In the genomic region with DNA sequence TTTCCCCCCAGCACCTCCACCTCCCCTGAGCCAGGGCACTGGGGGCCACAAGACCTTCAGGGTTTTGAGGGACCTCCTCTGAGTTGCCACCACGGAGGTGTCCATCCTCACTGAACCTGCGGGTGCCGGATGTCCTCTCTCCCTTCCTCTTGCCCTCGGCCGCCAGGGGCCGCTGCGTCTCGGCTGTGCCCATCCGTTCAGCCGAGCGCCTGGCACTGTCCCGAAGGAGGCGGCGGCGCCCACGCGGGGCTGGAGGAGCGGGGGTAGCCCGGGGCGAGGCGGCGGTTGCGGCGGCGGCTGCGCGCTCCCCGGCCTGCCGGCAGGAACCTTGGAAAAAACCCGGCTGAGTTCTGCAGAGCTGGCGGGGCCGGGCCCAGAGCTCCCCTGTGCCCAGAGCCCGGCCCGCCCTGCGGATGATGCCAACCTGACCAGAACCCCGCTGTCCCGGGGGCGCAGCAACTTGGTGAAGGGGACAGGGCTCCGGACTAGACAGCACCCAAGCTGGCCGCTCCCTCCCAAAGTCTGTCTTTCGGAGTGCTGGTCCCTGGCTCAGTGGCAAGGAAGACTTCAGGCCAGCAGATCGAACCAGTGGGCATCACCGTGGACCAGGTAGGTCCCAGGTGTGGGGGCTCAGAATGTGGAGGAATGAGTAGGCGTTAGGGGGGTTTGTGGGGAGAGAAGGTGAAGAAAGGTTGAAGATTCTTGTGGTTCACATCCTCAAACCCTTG, we compare ENCODE assay signal across 8 cellular contexts. TPM values are rescaled to one million over a fixed set of nuclear protein-coding genes. Genes with fewer than 3 reads are reported as not detected.
A peak's percentile ranks its signal among the peaks of the same experiment; 100 is the strongest.
DNase-seq lines count a peak whose midpoint lies in the region; ATAC-seq and TF ChIP-seq lines count a peak whose summit lies in the region.

No MANE protein-coding gene starts in this region.

- no peaks in the 10 kb centered on the region for H4K20me1 ChIP-seq in OCI-LY3 (ENCODE audit: insufficient read depth, low read length)

- H3K9me3 Mint-ChIP-seq in CD4-positive, CD25-positive, alpha-beta regulatory T cell: no peaks in the 10 kb centered on the region
- no peaks in the 10 kb centered on the region for H3K9me3 Mint-ChIP-seq in natural killer cell treated with Interleukin-12 subunit alpha and Interleukin-12 subunit beta and Interleukin-15 and Interleukin-18, amount 100 ng/mL, for 72 hours
- H3K9me3 Mint-ChIP-seq in stimulated activated naive B cell treated with anti-CD40 and anti-IgM and Interleukin-4, amounts not matched to agents 10 μg/mL and 1 μg/mL and 100 μg/mL, for 72 hours: no peaks in the 10 kb centered on the region

- no peaks in the 10 kb centered on the region for H3K79me2 ChIP-seq in OCI-LY3 (ENCODE audit: low read length)

- DNase-seq in CD4-positive, CD25-positive, alpha-beta regulatory T cell: peak; percentile 66 to 73 (median 69)
- peak; percentile 84 for DNase-seq in HK-2 (ENCODE audit: unreplicated experiment)
- DNase-seq in activated T-cell treated with anti-CD3 and anti-CD28 coated beads, Interleukin-2, amount 50 U/mL, for 1 hour: peak; percentile 75
- DNase-seq in esophagus muscularis mucosa (ENCODE audit: extremely low spot score): no peak
- DNase-seq in natural killer cell treated with Interleukin-12 subunit alpha and Interleukin-12 subunit beta and Interleukin-15 and Interleukin-18, amount 100 ng/mL, for 72 hours (ENCODE audit: low spot score): peak; percentile 87
- DNase-seq in stimulated activated naive B cell treated with anti-CD40 and anti-IgM and Interleukin-4, amounts not matched to agents 10 μg/mL and 1 μg/mL and 100 μg/mL, for 72 hours: peak; percentile 51
- no peak for DNase-seq in OCI-M2 (lab: John Stamatoyannopoulos, UW; ENCODE audit: unreplicated experiment)

- ATAC-seq in CD4-positive, CD25-positive, alpha-beta regulatory T cell (ENCODE audit: low read depth in 2 of 2): peak; percentile 17 to 19
- peak; percentile 45 to 48 for ATAC-seq in natural killer cell treated with Interleukin-12 subunit alpha and Interleukin-12 subunit beta and Interleukin-15 and Interleukin-18, amount 100 ng/mL, for 72 hours
- ATAC-seq in stimulated activated naive B cell treated with anti-CD40 and anti-IgM and Interleukin-4, amounts not matched to agents 10 μg/mL and 1 μg/mL and 100 μg/mL, for 72 hours (replicated peaks): peak; percentile 34 to 35

- peak overlapping the region in 1 of 3 donors; percentile 42 for H3K27ac Mint-ChIP-seq in CD4-positive, CD25-positive, alpha-beta regulatory T cell
- peak overlapping the region in 1 of 2 donors; percentile 70 for H3K27ac Mint-ChIP-seq in natural killer cell treated with Interleukin-12 subunit alpha and Interleukin-12 subunit beta and Interleukin-15 and Interleukin-18, amount 100 ng/mL, for 72 hours
- H3K27ac Mint-ChIP-seq in stimulated activated naive B cell treated with anti-CD40 and anti-IgM and Interleukin-4, amounts not matched to agents 10 μg/mL and 1 μg/mL and 100 μg/mL, for 72 hours: peak overlapping the region; percentile 65

- H3K9ac ChIP-seq in OCI-LY3 (ENCODE audit: low read length): no peak overlapping the region

- no peaks in the 10 kb centered on the region for H3K9me3 ChIP-seq in CD4-positive, CD25-positive, alpha-beta regulatory T cell (ENCODE audit: control insufficient read depth in 2 of 2, low read length in 2 of 2)
- H3K9me3 ChIP-seq in OCI-LY3 (ENCODE audit: insufficient read depth, low read length) (no peaks in the 10 kb centered on the region), esophagus muscularis mucosa (no peaks in the 10 kb centered on the region)

- peak overlapping the region; percentile 76 for H3K4me2 ChIP-seq in OCI-LY3 (ENCODE audit: low read length)

- intact Hi-C loops in esophagus muscularis mucosa (cut with DNase I): loop anchor here (5.0 to 10.0 kb wide), 3 partner anchors 238 to 353 kb away; a partner anchor contains a TSS

- H3K4me1 Mint-ChIP-seq in CD4-positive, CD25-positive, alpha-beta regulatory T cell: peaks cover 6 to 40% (median 24%) of the 10 kb centered on the region in 4 donors
- peaks cover 20 to 34% of the 10 kb centered on the region in 2 donors for H3K4me1 Mint-ChIP-seq in natural killer cell treated with Interleukin-12 subunit alpha and Interleukin-12 subunit beta and Interleukin-15 and Interleukin-18, amount 100 ng/mL, for 72 hours (ENCODE audit: low read depth in 2 of 2)
- peaks cover 36 to 60% of the 10 kb centered on the region in 2 donors for H3K4me1 Mint-ChIP-seq in stimulated activated naive B cell treated with anti-CD40 and anti-IgM and Interleukin-4, amounts not matched to agents 10 μg/mL and 1 μg/mL and 100 μg/mL, for 72 hours

- H3K36me3 ChIP-seq in CD4-positive, CD25-positive, alpha-beta regulatory T cell (ENCODE audit: control insufficient read depth, insufficient read depth, low read length): no peaks in the 10 kb centered on the region
- no peaks in the 10 kb centered on the region for H3K36me3 ChIP-seq in OCI-LY3 (replicated peaks; ENCODE audit: low read depth, low read length)
- H3K36me3 ChIP-seq in esophagus muscularis mucosa: no peaks in the 10 kb centered on the region

- H3K27me3 Mint-ChIP-seq in CD4-positive, CD25-positive, alpha-beta regulatory T cell: peaks cover 32% of the 10 kb centered on the region
- peaks cover 8 to 16% of the 10 kb centered on the region in 2 donors for H3K27me3 Mint-ChIP-seq in natural killer cell treated with Interleukin-12 subunit alpha and Interleukin-12 subunit beta and Interleukin-15 and Interleukin-18, amount 100 ng/mL, for 72 hours
- H3K27me3 Mint-ChIP-seq in stimulated activated naive B cell treated with anti-CD40 and anti-IgM and Interleukin-4, amounts not matched to agents 10 μg/mL and 1 μg/mL and 100 μg/mL, for 72 hours: peaks cover 40 to 49% of the 10 kb centered on the region in 2 donors

- no peak for TF ChIP-seq EP300 in esophagus muscularis mucosa (IDR thresholded peaks at IDR 0.05)

- TF ChIP-seq CTCF in OCI-LY3 (IDR thresholded peaks at IDR 0.05; ENCODE audit: low read depth, low read length): peak; percentile 70
- peak; percentile 78 to 91 (median 87) for TF ChIP-seq CTCF in esophagus muscularis mucosa (IDR thresholded peaks at IDR 0.05)

- no peak for TF ChIP-seq POLR2A in esophagus muscularis mucosa (IDR thresholded peaks at IDR 0.05; ENCODE audit: low read depth)

- H3K27ac ChIP-seq in CD4-positive, CD25-positive, alpha-beta regulatory T cell (ENCODE audit: insufficient read depth, low read length, poor library complexity, severe bottlenecking): no peak overlapping the region
- H3K27ac ChIP-seq in OCI-LY3 (ENCODE audit: low read length): no peak overlapping the region
- no peak overlapping the region for H3K27ac ChIP-seq in esophagus muscularis mucosa (replicated peaks in 1 of 4)

- H3K4me3 Mint-ChIP-seq in CD4-positive, CD25-positive, alpha-beta regulatory T cell: peak overlapping the region in 3 of 4 donors; percentile 21 to 91 (median 55)
- no peak overlapping the region for H3K4me3 Mint-ChIP-seq in natural killer cell treated with Interleukin-12 subunit alpha and Interleukin-12 subunit beta and Interleukin-15 and Interleukin-18, amount 100 ng/mL, for 72 hours
- H3K4me3 Mint-ChIP-seq in stimulated activated naive B cell treated with anti-CD40 and anti-IgM and Interleukin-4, amounts not matched to agents 10 μg/mL and 1 μg/mL and 100 μg/mL, for 72 hours: peak overlapping the region; percentile 67 to 76

- WGBS in esophagus muscularis mucosa: 16% methylated on average over 23 of the region's 44 CpGs

- peaks cover 5% of the 10 kb centered on the region for H3K27me3 ChIP-seq in CD4-positive, CD25-positive, alpha-beta regulatory T cell (ENCODE audit: control insufficient read depth, insufficient read depth, low read length)
- H3K27me3 ChIP-seq in OCI-LY3 (ENCODE audit: low read depth, low read length) (peaks cover 7% of the 10 kb centered on the region; the same call in 1 of the 2 replicates), esophagus muscularis mucosa (peaks cover 0 to 32% (median 0%) of the 10 kb centered on the region in 4 donors)

- H3K4me3 ChIP-seq in CD4-positive, CD25-positive, alpha-beta regulatory T cell (ENCODE audit: low read depth, low read length): no peak overlapping the region
- H3K4me3 ChIP-seq in OCI-LY3 (ENCODE audit: low read length): peak overlapping the region; percentile 66
- peak overlapping the region; percentile 33 to 53 (median 37) for H3K4me3 ChIP-seq in esophagus muscularis mucosa

- peaks cover 35% of the 10 kb centered on the region for H3K4me1 ChIP-seq in CD4-positive, CD25-positive, alpha-beta regulatory T cell (ENCODE audit: control insufficient read depth, insufficient read depth, low read length, poor library complexity, severe bottlenecking)
- H3K4me1 ChIP-seq in OCI-LY3 (ENCODE audit: low read length): peaks cover 29% of the 10 kb centered on the region
- H3K4me1 ChIP-seq in esophagus muscularis mucosa: peaks cover 16 to 49% (median 39%) of the 10 kb centered on the region in 4 donors

- H2AFZ ChIP-seq in OCI-LY3 (ENCODE audit: low read depth, low read length): no peak overlapping the region

- H3K36me3 Mint-ChIP-seq in CD4-positive, CD25-positive, alpha-beta regulatory T cell: no peaks in the 10 kb centered on the region
- H3K36me3 Mint-ChIP-seq in natural killer cell treated with Interleukin-12 subunit alpha and Interleukin-12 subunit beta and Interleukin-15 and Interleukin-18, amount 100 ng/mL, for 72 hours: no peaks in the 10 kb centered on the region
- no peaks in the 10 kb centered on the region for H3K36me3 Mint-ChIP-seq in stimulated activated naive B cell treated with anti-CD40 and anti-IgM and Interleukin-4, amounts not matched to agents 10 μg/mL and 1 μg/mL and 100 μg/mL, for 72 hours

RNA-seq across cellular contexts. Expression of a gene that starts 3.7 kb away (rescaled TPM):
- not detected for total RNA-seq in CD4-positive, CD25-positive, alpha-beta regulatory T cell
- polyA plus RNA-seq in CD4-positive, CD25-positive, alpha-beta regulatory T cell: not detected
- 1 to 10 TPM in 3 of 4 donors, under 1 TPM in 1; 0.42 to 3.6 (median 2.3) TPM for total RNA-seq in esophagus muscularis mucosa
- total RNA-seq in natural killer cell treated with Interleukin-12 subunit alpha and Interleukin-12 subunit beta and Interleukin-15 and Interleukin-18, amount 100 ng/mL, for 72 hours: not detected

RNA-seq across cellular contexts. Expression of a gene that starts 11.9 kb away (rescaled TPM):
- total RNA-seq in CD4-positive, CD25-positive, alpha-beta regulatory T cell: 17.4 TPM
- polyA plus RNA-seq in CD4-positive, CD25-positive, alpha-beta regulatory T cell: 10 to 100 TPM; 20.1 to 34.1 (median 28.9) TPM
- 100 to 1,000 TPM; 222 to 374 (median 324) TPM for total RNA-seq in esophagus muscularis mucosa
- 100 to 1,000 TPM in 1 of 2 donors, 10 to 100 TPM in 1; 77.2 to 132 TPM for total RNA-seq in natural killer cell treated with Interleukin-12 subunit alpha and Interleukin-12 subunit beta and Interleukin-15 and Interleukin-18, amount 100 ng/mL, for 72 hours

RNA-seq across cellular contexts. Expression of a gene that starts 44.4 kb away (rescaled TPM):
- 94.2 TPM for total RNA-seq in CD4-positive, CD25-positive, alpha-beta regulatory T cell
- 10 to 100 TPM; 26.1 to 29.8 (median 28.3) TPM for polyA plus RNA-seq in CD4-positive, CD25-positive, alpha-beta regulatory T cell
- total RNA-seq in esophagus muscularis mucosa: 10 to 100 TPM; 12.3 to 24.1 (median 18.7) TPM
- total RNA-seq in natural killer cell treated with Interleukin-12 subunit alpha and Interleukin-12 subunit beta and Interleukin-15 and Interleukin-18, amount 100 ng/mL, for 72 hours: 10 to 100 TPM; 71.0 to 78.0 TPM

Comparison
In these comparisons a context has a peak if more than half of its experiments do, and no peak if none do; other contexts are left out.
1. DNase-seq: peak in CD4-positive, CD25-positive, alpha-beta regulatory T cell (3 of 3), HK-2 (single experiment), activated T-cell treated with anti-CD3 and anti-CD28 coated beads, Interleukin-2, amount 50 U/mL, for 1 hour (single experiment), natural killer cell treated with Interleukin-12 subunit alpha and Interleukin-12 subunit beta and Interleukin-15 and Interleukin-18, amount 100 ng/mL, for 72 hours (single experiment) and stimulated activated naive B cell treated with anti-CD40 and anti-IgM and Interleukin-4, amounts not matched to agents 10 μg/mL and 1 μg/mL and 100 μg/mL, for 72 hours (single experiment); none in esophagus muscularis mucosa (single experiment) and OCI-M2 (single experiment).
2. Peak in every context shown above with its lines, with median percentiles within 50 percentile points of each other: ATAC-seq.